1 cellular context compared by ENCODE assay signal in genomic region chr4:123356914-123357313, GRCh38.
TF ChIP-seq lines count a peak whose summit lies in the region.

No MANE protein-coding gene starts in this region.

TF ChIP-seq in IMR-90, 13 proteins besides CTCF, POLR2A, EP300 and RAD21 (continued from another document):
- TF ChIP-seq USF2 (IDR thresholded peaks at IDR 0.05; ENCODE audit: low read depth, low read length), result no peak
- TF ChIP-seq CEBPB (IDR thresholded peaks at IDR 0.05; ENCODE audit: low read depth, low read length), result no peak
- TF ChIP-seq MAFK (IDR thresholded peaks at IDR 0.05; ENCODE audit: low read depth, low read length), result no peak
- no peak for TF ChIP-seq NFE2L2 (IDR thresholded peaks at IDR 0.05; ENCODE audit: low read depth, low read length)
- no peak for TF ChIP-seq RCOR1 (IDR thresholded peaks at IDR 0.05; ENCODE audit: insufficient replicate concordance, low read length)
- TF ChIP-seq MAZ (IDR thresholded peaks at IDR 0.05; ENCODE audit: borderline replicate concordance, low read depth, low read length), result no peak
- TF ChIP-seq CHD1 (IDR thresholded peaks at IDR 0.05; ENCODE audit: low read depth, low read length), result no peak
- TF ChIP-seq SMC3 (IDR thresholded peaks at IDR 0.05; ENCODE audit: low read depth, low read length), result no peak
- no peak for TF ChIP-seq RFX5 (IDR thresholded peaks at IDR 0.05; ENCODE audit: low read depth, low read length)
- TF ChIP-seq MXI1 (IDR thresholded peaks at IDR 0.05; ENCODE audit: borderline replicate concordance, low read depth, low read length), result no peak
- TF ChIP-seq BHLHE40 (IDR thresholded peaks at IDR 0.05; ENCODE audit: low read depth, low read length), result no peak
- no peak for TF ChIP-seq ELK1 (IDR thresholded peaks at IDR 0.05; ENCODE audit: borderline replicate concordance, low read depth, low read length)
